In genomic region chrX:9644335-9644734, GRCh38 we compare ENCODE assay signal across 8 cellular contexts.
DNase-seq lines count a peak whose midpoint lies in the region; ATAC-seq and TF ChIP-seq lines count a peak whose summit lies in the region.

No MANE protein-coding gene starts in this region.

- H3K4me1 ChIP-seq in BLaER1 treated with 17β-estradiol and CSF1 and Interleukin-3, amounts not matched to agents 10 nM and 100 nM, result peaks cover 11 to 57% (median 43%) of the 10 kb centered on the region in 10 experiments; a peak in 19 of 20 replicates
- H3K4me1 ChIP-seq in H9 (ENCODE audit: insufficient read depth, low read length), result no peaks in the 10 kb centered on the region

- H2AFZ ChIP-seq in H9 (ENCODE audit: low read length), result no peak overlapping the region

- peaks cover 0 to 59% of the 10 kb centered on the region in 2 experiments; a peak in 2 of 5 replicates for H3K9me3 Mint-ChIP-seq in H9

- no peak overlapping the region; a peak in 1 of 7 replicates for H3K27ac Mint-ChIP-seq in H9

- H3K27me3 Mint-ChIP-seq in H9 (ENCODE audit: low read depth), result no peaks in the 10 kb centered on the region

- H4K20me1 ChIP-seq in BLaER1 treated with 17β-estradiol and CSF1 and Interleukin-3, amounts not matched to agents 10 nM and 100 nM, result peaks cover 22 to 95% (median 59%) of the 10 kb centered on the region in 11 experiments; a peak in 17 of 22 replicates
- peaks cover 2% of the 10 kb centered on the region for H4K20me1 ChIP-seq in H9 (ENCODE audit: control insufficient read depth, insufficient read depth, insufficient read length)

- no peak overlapping the region for H3K4me3 Mint-ChIP-seq in H9

- H3K23ac ChIP-seq in H9 (ENCODE audit: insufficient read length, low read depth, low read length), result no peak overlapping the region

- H3T11ph ChIP-seq in H9 (ENCODE audit: low read length), result no peak overlapping the region

- H3K4ac ChIP-seq in H9 (ENCODE audit: low read depth, low read length), result no peak overlapping the region

- peaks cover 0 to 1% (median 0%) of the 10 kb centered on the region in 3 experiments; a peak in 2 of 7 replicates for H3K36me3 Mint-ChIP-seq in H9 (ENCODE audit: insufficient read depth in 1 of 3, low read depth in 3 of 3)

- H2BK12ac ChIP-seq in H9 (ENCODE audit: insufficient read length, low read depth, low read length), result no peak overlapping the region

- peak; percentile 8 for DNase-seq in activated effector memory CD4-positive, alpha-beta T cell treated with Interleukin-2 at 50 U/mL for 16 hours
- DNase-seq in H9, result no peak
- DNase-seq in NCI-H2171 treated with DMSO at 0.1 percent for 48 hours (lab: John Stamatoyannopoulos, UW), result no peak
- DNase-seq in HT-29 (ENCODE audit: low spot score), result no peak
- DNase-seq in NK-92 treated with Interleukin-12 subunit alpha and Interleukin-12 subunit beta, amount 100 ng/mL, for 24 hours (lab: John Stamatoyannopoulos, UW), result no peak

- H3K27ac ChIP-seq in BLaER1 treated with 17β-estradiol and CSF1 and Interleukin-3, amounts not matched to agents 10 nM and 100 nM, result peak overlapping the region in 2 of 11 experiments; percentile 6 to 20; a peak in 2 of 22 replicates
- no peak overlapping the region for H3K27ac ChIP-seq in H9 (ENCODE audit: insufficient read length, low read depth, low read length)

- H3K4me3 ChIP-seq in BLaER1 treated with 17β-estradiol and CSF1 and Interleukin-3, amounts not matched to agents 10 nM and 100 nM, result no peak overlapping the region

- no peak overlapping the region for H3K56ac ChIP-seq in H9 (ENCODE audit: insufficient read length, low read depth, low read length)

- H2BK20ac ChIP-seq in H9 (ENCODE audit: low read depth, low read length, poor library complexity, severe bottlenecking), result no peak overlapping the region

- no peak for TF ChIP-seq CTCF in H9 (conservative IDR thresholded peaks at IDR 0.05)

- H2AK5ac ChIP-seq in H9 (ENCODE audit: insufficient read length, low read length), result no peak overlapping the region

- H2BK5ac ChIP-seq in H9 (ENCODE audit: insufficient read length, low read length), result no peak overlapping the region

- no peak overlapping the region for H2BK15ac ChIP-seq in H9 (ENCODE audit: low read depth, low read length)

- H3K9ac ChIP-seq in BLaER1 treated with 17β-estradiol and CSF1 and Interleukin-3, amounts not matched to agents 10 nM and 100 nM, result no peak overlapping the region
- no peak overlapping the region for H3K9ac ChIP-seq in H9 (ENCODE audit: extremely low read depth, insufficient read length, low read length)

- no peak overlapping the region for H4K91ac ChIP-seq in H9 (ENCODE audit: insufficient read length, low read depth, low read length)

- ATAC-seq in GM19455 (IDR thresholded peaks at IDR 0.05; ENCODE audit: unreplicated experiment) (peak; percentile 68), HG03575 (IDR thresholded peaks at IDR 0.05; ENCODE audit: extremely low read depth, insufficient number of reproducible peaks, low FRiP score, unreplicated experiment) (peak; percentile 69)

- H3K23me2 ChIP-seq in H9 (ENCODE audit: insufficient read length, low read depth, low read length, poor library complexity, severe bottlenecking), result no peaks in the 10 kb centered on the region

- no peak overlapping the region for H3K18ac ChIP-seq in H9 (ENCODE audit: insufficient read length, low read depth, low read length)

- H3K79me1 ChIP-seq in H9 (ENCODE audit: insufficient read depth, low read depth, low read length, poor library complexity, severe bottlenecking), result no peaks in the 10 kb centered on the region

- H3K14ac ChIP-seq in H9 (ENCODE audit: insufficient read depth, low read length), result no peak overlapping the region

- H3K79me2 ChIP-seq in H9 (ENCODE audit: insufficient read depth, low read length), result no peaks in the 10 kb centered on the region

- no peak overlapping the region for H4K8ac ChIP-seq in H9 (replicated peaks; ENCODE audit: insufficient read length, low read depth, low read length)

- H3K27me3 ChIP-seq in BLaER1 treated with 17β-estradiol and CSF1 and Interleukin-3, amounts not matched to agents 10 nM and 100 nM, result no peaks in the 10 kb centered on the region
- no peaks in the 10 kb centered on the region for H3K27me3 ChIP-seq in H9 (ENCODE audit: insufficient read depth, low read length)

- peaks cover 0 to 5% of the 10 kb centered on the region in 2 experiments; a peak in 1 of 4 replicates for H3K4me1 Mint-ChIP-seq in H9

- no peaks in the 10 kb centered on the region for H3K9me3 ChIP-seq in BLaER1 treated with 17β-estradiol and CSF1 and Interleukin-3, amounts not matched to agents 10 nM and 100 nM (replicated peaks in 1 of 11)
- no peaks in the 10 kb centered on the region for H3K9me3 ChIP-seq in H9 (ENCODE audit: control insufficient read depth, low read depth, low read length)

- H2BK120ac ChIP-seq in H9 (ENCODE audit: low read depth, low read length, poor library complexity, severe bottlenecking), result no peak overlapping the region

- peak overlapping the region; percentile 2 to 66 (median 52); a peak in 19 of 22 replicates for H3K4me2 ChIP-seq in BLaER1 treated with 17β-estradiol and CSF1 and Interleukin-3, amounts not matched to agents 10 nM and 100 nM
- no peak overlapping the region for H3K4me2 ChIP-seq in H9 (ENCODE audit: insufficient read depth, insufficient read length, low read length)

- no peak overlapping the region for H4K5ac ChIP-seq in H9 (ENCODE audit: insufficient read length, low read depth, low read length)

- no CpG with 5 or more reads among the region's 6 CpGs for WGBS in H9 (ENCODE audit: extremely low coverage, insufficient read length, low lambda C conversion rate)

- H3K36me3 ChIP-seq in BLaER1 treated with 17β-estradiol and CSF1 and Interleukin-3, amounts not matched to agents 10 nM and 100 nM, result peaks cover 0 to 14% (median 0%) of the 10 kb centered on the region in 11 experiments; a peak in 3 of 22 replicates
